16 cellular contexts compared by ENCODE assay signal in the genomic region with DNA sequence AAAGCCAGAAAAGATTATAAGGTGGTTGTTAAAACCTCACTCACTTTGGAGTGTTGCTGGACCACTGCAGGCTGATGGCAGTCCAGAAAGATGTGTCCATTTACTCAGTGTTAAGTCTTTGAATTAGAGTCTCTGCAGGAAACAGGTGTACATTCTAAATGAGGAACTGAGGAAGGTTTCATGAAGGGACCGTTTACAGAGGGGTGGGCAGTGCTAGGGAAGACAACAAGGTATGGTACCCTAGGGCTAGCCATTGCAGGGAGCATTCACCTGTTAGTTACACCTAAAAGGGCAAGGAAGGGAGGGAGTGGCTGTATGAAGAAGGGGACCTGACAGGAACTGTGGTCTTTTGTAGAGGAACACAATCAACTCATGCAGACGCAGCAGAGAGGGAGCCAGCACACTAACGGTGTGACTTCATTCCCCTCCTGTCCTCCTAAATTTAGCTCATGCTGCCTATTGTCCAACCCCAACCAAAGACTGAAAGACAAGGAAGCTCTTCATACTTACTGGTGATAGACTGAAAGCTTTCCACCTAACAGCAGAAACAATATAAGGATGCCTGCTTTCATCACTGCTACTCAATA. TPM values are rescaled to one million over a fixed set of nuclear protein-coding genes. Genes with fewer than 3 reads are reported as not detected.
A peak's percentile ranks its signal among the peaks of the same experiment; 100 is the strongest.
DNase-seq lines count a peak whose midpoint lies in the region; ATAC-seq and TF ChIP-seq lines count a peak whose summit lies in the region.
"Had no signal": no experiment of that assay in that cellular context is flagged by ENCODE, and none has a peak within 500 bp of the region (broad histone marks: within the 10 kb centered on the region; RNA-seq: fewer than 3 reads in every experiment).

No MANE protein-coding gene starts in this region.

- H3K9me3 Mint-ChIP-seq in activated B cell treated with CpG ODN at 0.5 μM for 24 hours (no peaks in the 10 kb centered on the region), endodermal cell (no peaks in the 10 kb centered on the region)

- TF ChIP-seq CTCF in activated B cell treated with CpG ODN at 0.5 μM for 24 hours (IDR thresholded peaks at IDR 0.05) (no peak), endodermal cell (conservative IDR thresholded peaks at IDR 0.05) (no peak)

- no peak overlapping the region for H3K4me3 ChIP-seq in endodermal cell (ENCODE audit: low read length)

- H3K36me3 Mint-ChIP-seq in activated B cell treated with CpG ODN at 0.5 μM for 24 hours (ENCODE audit: low read depth) (no peaks in the 10 kb centered on the region), endodermal cell (ENCODE audit: low read depth) (no peaks in the 10 kb centered on the region)
- H3K36me3 Mint-ChIP-seq: naive thymus-derived CD4-positive, alpha-beta T cell had no signal

- CTCF ChIA-PET in activated B cell treated with CpG ODN at 0.5 μM for 24 hours (lab: Charles Lee): interaction anchor here (0.7 kb wide), 1 partner anchor 263 kb away, joined by 4 read pairs; no protein-coding TSS in a partner anchor

- intact Hi-C loops in activated B cell treated with CpG ODN at 0.5 μM for 24 hours (cut with micrococcal nuclease): loop anchor here (2.0 kb wide), 1 partner anchor 13 kb away; no protein-coding TSS in a partner anchor

- H3K27ac ChIP-seq in endodermal cell (ENCODE audit: low read depth, low read length): no peak overlapping the region

- peak; percentile 20 for DNase-seq in activated B cell treated with CpG ODN at 0.5 μM for 24 hours
- DNase-seq in islet precursor cell: no peak
- DNase-seq in endodermal cell: no peak
- no peak for DNase-seq in NCI-H748 (lab: John Stamatoyannopoulos, UW; ENCODE audit: unreplicated experiment)
- no peak for DNase-seq in activated CD8-positive, alpha-beta memory T cell treated with anti-CD3 and anti-CD28 coated beads, Interleukin-2, amount 50 U/mL, for 4 hours
- DNase-seq: activated CD4-positive, alpha-beta T cell treated with anti-CD3 and anti-CD28 coated beads for 48 hours; AML-193; KG1; naive thymus-derived CD4-positive, alpha-beta T cell; NCI-H2029 treated with DMSO at 0.1 percent for 48 hours; right cardiac atrium; stimulated activated CD4-positive, alpha-beta T cell treated with anti-CD3 and anti-CD28 coated beads, Interleukin-4, amount 100 ng/mL, for 1 hour; SW 1271 had no signal

- H3K36me3 ChIP-seq in endodermal cell (ENCODE audit: control insufficient read depth, insufficient read depth, low read length): no peaks in the 10 kb centered on the region

- 70 to 77% methylated on average over 1 to 3 of the region's 3 CpGs for WGBS in endodermal cell (ENCODE audit: insufficient coverage in 1 of 2, insufficient read length in 1 of 2), 2 experiments

- no peak overlapping the region for H3K9ac ChIP-seq in endodermal cell (ENCODE audit: extremely low read depth, low read length, poor library complexity, severe bottlenecking)

- no peaks in the 10 kb centered on the region for H3K4me1 ChIP-seq in endodermal cell (ENCODE audit: control insufficient read depth, insufficient read depth, low read length)

- H3K9me3 ChIP-seq in endodermal cell (ENCODE audit: control insufficient read depth, low read length): no peaks in the 10 kb centered on the region

- H3K27me3 Mint-ChIP-seq in activated B cell treated with CpG ODN at 0.5 μM for 24 hours: no peaks in the 10 kb centered on the region
- H3K27me3 Mint-ChIP-seq in endodermal cell (ENCODE audit: insufficient read depth): peaks cover 57% of the 10 kb centered on the region

- H3K27me3 ChIP-seq in endodermal cell (ENCODE audit: control insufficient read depth, insufficient read depth, low read length, poor library complexity, severe bottlenecking): peaks cover 21% of the 10 kb centered on the region

- POLR2A ChIA-PET in activated B cell treated with CpG ODN at 0.5 μM for 24 hours (lab: Charles Lee): interaction anchor here (1.4 kb wide), 1 partner anchor 13 kb away, joined by 4 read pairs; no protein-coding TSS in a partner anchor

- peak; percentile 67 for ATAC-seq in GM18499 (IDR thresholded peaks at IDR 0.05; ENCODE audit: insufficient read depth, unreplicated experiment)
- peak; percentile 70 for ATAC-seq in GM21381 (IDR thresholded peaks at IDR 0.05; ENCODE audit: unreplicated experiment)
- ATAC-seq in HG03135 (IDR thresholded peaks at IDR 0.05; ENCODE audit: unreplicated experiment): peak; percentile 68
- peak; percentile 91 for ATAC-seq in activated B cell treated with CpG ODN at 0.5 μM for 24 hours (ENCODE audit: low read depth)
- ATAC-seq: naive thymus-derived CD4-positive, alpha-beta T cell; right cardiac atrium had no signal

- H3K4me3 Mint-ChIP-seq in activated B cell treated with CpG ODN at 0.5 μM for 24 hours (peak overlapping the region; percentile 21), endodermal cell (no peak overlapping the region)
- H3K4me3 Mint-ChIP-seq: naive thymus-derived CD4-positive, alpha-beta T cell had no signal

- H3K4me1 Mint-ChIP-seq in activated B cell treated with CpG ODN at 0.5 μM for 24 hours (peaks cover 44% of the 10 kb centered on the region), endodermal cell (no peaks in the 10 kb centered on the region)

- peak overlapping the region; percentile 76 for H3K27ac Mint-ChIP-seq in activated B cell treated with CpG ODN at 0.5 μM for 24 hours
- no peak overlapping the region for H3K27ac Mint-ChIP-seq in endodermal cell
- H3K27ac Mint-ChIP-seq: naive thymus-derived CD4-positive, alpha-beta T cell had no signal

RNA-seq across cellular contexts. Expression of gene PAX5, which starts 32.2 kb away (rescaled TPM):
- 580 and 619 TPM in 2 replicates for total RNA-seq in activated B cell treated with CpG ODN at 0.5 μM for 24 hours
- total RNA-seq in endodermal cell: under 1 TPM in 1 of 2 donors, not detected in 1; 0.15 TPM
- polyA plus RNA-seq in endodermal cell (2013, experiment 1 of 2): 0.75 TPM
- 1.6 TPM for polyA plus RNA-seq in endodermal cell (2013, experiment 2 of 2)
- polyA plus RNA-seq: right cardiac atrium had no signal

RNA-seq across cellular contexts. Expression of gene ZCCHC7, which starts 54.1 kb away (rescaled TPM):
- total RNA-seq in activated B cell treated with CpG ODN at 0.5 μM for 24 hours (70.3 and 70.8 TPM in 2 replicates), endodermal cell (10 to 100 TPM; 21.2 to 22.7 TPM)
- 21.0 TPM for polyA plus RNA-seq in endodermal cell (2013, experiment 1 of 2)
- polyA plus RNA-seq in endodermal cell (2013, experiment 2 of 2): 20.0 TPM

Comparison
In these comparisons a context has a peak if more than half of its experiments do, and no peak if none do; other contexts are left out.
1. RNA of gene PAX5, which starts 32.2 kb away (total RNA-seq): 580 to 619 TPM in activated B cell treated with CpG ODN at 0.5 μM for 24 hours; 0.15 TPM in endodermal cell; every median in the first group is over 100 times any median in the second.
2. Peak in every context shown above with its lines, with median percentiles within 50 percentile points of each other: ATAC-seq.